ENCODE assay signal across 24 cellular contexts in genomic region chr12:128861226-128862016, GRCh38. TPM values are rescaled to one million over a fixed set of nuclear protein-coding genes. Genes with fewer than 3 reads are reported as not detected.
DNase-seq lines count a peak whose midpoint lies in the region; FAIRE-seq and TF ChIP-seq lines count a peak whose summit lies in the region.
"Had no signal": no experiment of that assay in that cellular context is flagged by ENCODE, and none has a peak within 500 bp of the region (broad histone marks: within the 10 kb centered on the region; RNA-seq: fewer than 3 reads in every experiment).

No MANE protein-coding gene starts in this region.

- WGBS in hepatocyte (ENCODE audit: low lambda C conversion rate, missing lambda C conversion rate), result 62% methylated on average over 15 of the region's 15 CpGs
- WGBS in mesendoderm (ENCODE audit: extremely low coverage, insufficient coverage, low lambda C conversion rate), result no CpG with 5 or more reads among the region's 15 CpGs
- WGBS in adrenal gland, 4 donors, result 61 to 73% (median 67%) methylated on average over 12 to 15 of the region's 15 CpGs

- H3K27me3 ChIP-seq in hepatocyte, result peaks cover under 1% of the 10 kb centered on the region
- no peaks in the 10 kb centered on the region for H3K27me3 ChIP-seq in mesendoderm (ENCODE audit: insufficient read depth, low read length, poor library complexity)
- no peaks in the 10 kb centered on the region for H3K27me3 ChIP-seq in adrenal gland
- H3K27me3 ChIP-seq in WERI-Rb-1 (ENCODE audit: insufficient read depth, low read depth, severe bottlenecking), result no peaks in the 10 kb centered on the region
- H3K27me3 ChIP-seq: BLaER1, SJSA1 had no signal

- no peak for TF ChIP-seq CTCF in hepatocyte (IDR thresholded peaks at IDR 0.05; ENCODE audit: poor library complexity)
- TF ChIP-seq CTCF in adrenal gland (IDR thresholded peaks at IDR 0.05), result no peak
- TF ChIP-seq CTCF in WERI-Rb-1 (IDR thresholded peaks at IDR 0.05; ENCODE audit: low read depth, low read length), result no peak

- H2BK120ac ChIP-seq in mesendoderm (ENCODE audit: low read depth, low read length), result no peak overlapping the region

- peak overlapping the region; percentile 45 for H3K23ac ChIP-seq in mesendoderm (ENCODE audit: low read length)

- peak overlapping the region; percentile 78 for H2BK5ac ChIP-seq in mesendoderm (ENCODE audit: low read length)

- no peak for TF ChIP-seq POLR2A in GM12891 (IDR thresholded peaks at IDR 0.05; ENCODE audit: low read depth, low read length)
- no peak for TF ChIP-seq POLR2A in H54 (IDR thresholded peaks at IDR 0.05; ENCODE audit: low read depth, low read length)
- TF ChIP-seq POLR2A in adrenal gland (IDR thresholded peaks at IDR 0.05), result no peak

- no peak overlapping the region for H3K4me2 ChIP-seq in hepatocyte
- H3K4me2 ChIP-seq in mesendoderm (ENCODE audit: low read length), result no peak overlapping the region
- H3K4me2 ChIP-seq: BLaER1 had no signal

- H2BK15ac ChIP-seq in mesendoderm (replicated peaks; ENCODE audit: low read depth), result no peak overlapping the region

- no peak overlapping the region for H4K5ac ChIP-seq in mesendoderm (ENCODE audit: low read length)

- H4K20me1 ChIP-seq in hepatocyte (ENCODE audit: insufficient read depth, poor library complexity, severe bottlenecking), result no peaks in the 10 kb centered on the region

- H3K27ac ChIP-seq in hepatocyte, result no peak overlapping the region
- no peak overlapping the region for H3K27ac ChIP-seq in mesendoderm (ENCODE audit: low read depth, low read length)
- no peak overlapping the region for H3K27ac ChIP-seq in adrenal gland
- no peak overlapping the region for H3K27ac ChIP-seq in WERI-Rb-1
- H3K27ac ChIP-seq: BLaER1, SJSA1 had no signal

- no peak overlapping the region for H3K4ac ChIP-seq in mesendoderm (ENCODE audit: low read depth, low read length)

- intact Hi-C loops in adrenal gland (cut with DNase I), result no loop called here

- H3K4me1 ChIP-seq in hepatocyte (ENCODE audit: insufficient read depth), result no peaks in the 10 kb centered on the region
- peaks cover 12% of the 10 kb centered on the region for H3K4me1 ChIP-seq in mesendoderm (ENCODE audit: control insufficient read depth, low read depth, low read length)
- H3K4me1 ChIP-seq in adrenal gland (replicated peaks in 1 of 2), result no peaks in the 10 kb centered on the region
- H3K4me1 ChIP-seq: SJSA1 had no signal

- DNase-seq in GM12891 (ENCODE audit: insufficient read length, low spot score) (no peak), hepatocyte (ENCODE audit: low spot score) (peak; percentile 38), mesendoderm (peak; percentile 69), H54 (ENCODE audit: insufficient read length, low spot score) (no peak), NCI-H187 treated with DMSO at 0.1 percent for 48 hours (lab: John Stamatoyannopoulos, UW) (no peak), adrenal gland (no peak), WERI-Rb-1 (no peak)
- DNase-seq: CD4-positive, alpha-beta T cell; NCI-H1092; NCI-H1417 treated with DMSO at 0.1 percent for 48 hours; NCI-H1694 treated with DMSO at 0.1 percent for 48 hours; NCI-H2081 treated with DMSO at 0.1 percent for 48 hours; NCI-H2171 treated with DMSO at 0.1 percent for 48 hours; NCI-H524 treated with DMSO at 0.1 percent for 48 hours; NCI-H774; NK-92 treated with Interleukin-12 subunit alpha and Interleukin-12 subunit beta, amount 100 ng/mL, for 24 hours; PC-3 had no signal

- H3K9ac ChIP-seq in mesendoderm (ENCODE audit: low read length), result peak overlapping the region; percentile 36
- H3K9ac ChIP-seq: BLaER1 had no signal

- H3K9me2 ChIP-seq in hepatocyte (replicated peaks; ENCODE audit: insufficient read depth), result no peaks in the 10 kb centered on the region

- H4K8ac ChIP-seq in mesendoderm (ENCODE audit: low read depth, low read length), result no peak overlapping the region

- no peaks in the 10 kb centered on the region for H3K9me3 ChIP-seq in hepatocyte (ENCODE audit: low read depth)
- H3K9me3 ChIP-seq in adrenal gland (replicated peaks in 1 of 3), result no peaks in the 10 kb centered on the region
- H3K9me3 ChIP-seq in WERI-Rb-1 (ENCODE audit: severe bottlenecking), result no peaks in the 10 kb centered on the region
- H3K9me3 ChIP-seq: SJSA1 had no signal

- H3K4me3 ChIP-seq in hepatocyte (no peak overlapping the region), mesendoderm (ENCODE audit: low read length) (no peak overlapping the region), adrenal gland (no peak overlapping the region), WERI-Rb-1 (ENCODE audit: low read depth, low read length) (no peak overlapping the region)
- H3K4me3 ChIP-seq: BLaER1, SJSA1 had no signal

- H3K36me3 ChIP-seq in hepatocyte (replicated peaks; ENCODE audit: insufficient read depth, low read depth) (no peaks in the 10 kb centered on the region), mesendoderm (ENCODE audit: control insufficient read depth, insufficient read depth, low read length) (no peaks in the 10 kb centered on the region), adrenal gland (replicated peaks in 1 of 2) (no peaks in the 10 kb centered on the region), WERI-Rb-1 (no peaks in the 10 kb centered on the region)
- H3K36me3 ChIP-seq: SJSA1 had no signal

- H2AFZ ChIP-seq in hepatocyte, result no peak overlapping the region

- H3K79me2 ChIP-seq in hepatocyte, result no peaks in the 10 kb centered on the region
- H3K79me2 ChIP-seq in mesendoderm (ENCODE audit: control insufficient read depth, insufficient read depth, low read length), result no peaks in the 10 kb centered on the region

- H3K79me1 ChIP-seq in mesendoderm (ENCODE audit: low read length), result no peaks in the 10 kb centered on the region

- FAIRE-seq in GM12891 (lab: Jason Lieb, UNC) (peak; percentile 23), H54 (lab: Jason Lieb, UNC) (no peak)
- FAIRE-seq: A204.1, G401.6, H1 had no signal

- peak overlapping the region; percentile 67 for H3K56ac ChIP-seq in mesendoderm (ENCODE audit: low read length)

- H2AK5ac ChIP-seq in mesendoderm (ENCODE audit: low read length), result peak overlapping the region; percentile 88

- no peak overlapping the region for H3K18ac ChIP-seq in mesendoderm (ENCODE audit: low read length)

TF ChIP-seq in GM12891, 5 proteins besides CTCF, POLR2A, EP300 and RAD21:
- no peak for TF ChIP-seq POU2F2 (IDR thresholded peaks at IDR 0.05; ENCODE audit: low read depth, low read length)
- TF ChIP-seq TAF1 (IDR thresholded peaks at IDR 0.05; ENCODE audit: low read depth, low read length), result no peak
- no peak for TF ChIP-seq PAX5 (IDR thresholded peaks at IDR 0.05; ENCODE audit: insufficient read depth, low read length, severe bottlenecking)
- no peak for TF ChIP-seq SPI1 (IDR thresholded peaks at IDR 0.05; ENCODE audit: low read depth, low read length)
- no peak for TF ChIP-seq POLR2AphosphoS5 (IDR thresholded peaks at IDR 0.05; ENCODE audit: low read depth, low read length)

RNA-seq across cellular contexts. Expression of gene GLT1D1, which starts 8.1 kb away (rescaled TPM):
- polyA plus RNA-seq in GM12891 (2012; ENCODE audit: low read depth, missing spikeins), result 30.3 TPM
- total RNA-seq in hepatocyte, result 0.92 and 1.8 TPM in 2 replicates
- 1.1 and 1.9 TPM in 2 replicates for polyA plus RNA-seq in hepatocyte
- 4.1 TPM for polyA plus RNA-seq in mesendoderm (2013, experiment 1 of 2)
- polyA plus RNA-seq in mesendoderm (2013, experiment 2 of 2), result 4.2 TPM
- under 1 TPM in 4 of 8 donors, not detected in 4; 0.18 to 0.50 (median 0.27) TPM for total RNA-seq in adrenal gland
- polyA plus RNA-seq in adrenal gland, result under 1 TPM; 0.07 to 0.40 (median 0.38) TPM
- total RNA-seq: PC-3, RPMI7951, SJSA1 had no signal
- polyA plus RNA-seq: AG04450 had no signal

RNA-seq across cellular contexts. Expression of gene SLC15A4, which starts 37.7 kb away (rescaled TPM):
- 50.8 TPM for polyA plus RNA-seq in GM12891 (2012; ENCODE audit: low read depth, missing spikeins)
- total RNA-seq in hepatocyte (34.6 and 48.5 TPM in 2 replicates), adrenal gland (10 to 100 TPM; 14.8 to 31.5 (median 17.7) TPM)
- polyA plus RNA-seq in hepatocyte (29.9 and 33.6 TPM in 2 replicates), adrenal gland (10 to 100 TPM in 1 of 3 donors, 1 to 10 TPM in 2; 7.1 to 13.0 (median 8.8) TPM)
- polyA plus RNA-seq in mesendoderm (2013, experiment 1 of 2), result 15.5 TPM
- 15.1 TPM for polyA plus RNA-seq in mesendoderm (2013, experiment 2 of 2)

Comparison
In these comparisons a context has a peak if more than half of its experiments do, and no peak if none do; other contexts are left out.
1. DNase-seq: peak in hepatocyte (single experiment) and mesendoderm (single experiment); none in GM12891 (single experiment), H54 (single experiment), NCI-H187 treated with DMSO at 0.1 percent for 48 hours (single experiment), adrenal gland (0 of 7) and WERI-Rb-1 (single experiment).